ENCODE assay signal across 33 cellular contexts in the genomic region with DNA sequence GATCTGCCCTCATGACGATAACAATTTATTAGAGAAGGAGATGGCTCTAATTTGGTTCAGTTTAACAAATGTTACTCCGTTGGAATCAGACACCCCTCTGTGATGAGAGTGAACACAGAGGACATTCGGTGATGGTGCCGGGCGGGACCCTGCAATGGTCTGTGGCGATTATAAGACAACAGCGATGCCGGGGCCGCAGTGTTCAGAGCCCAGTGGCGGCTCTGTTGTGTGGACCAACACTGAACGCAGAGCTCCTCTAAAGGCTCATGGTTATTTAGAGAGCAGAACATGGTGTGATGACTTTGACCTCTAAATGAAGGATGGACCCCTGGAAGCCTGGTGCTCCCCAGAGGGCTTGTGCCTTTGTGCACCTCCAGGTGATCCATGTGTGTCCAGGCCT. TPM values are rescaled to one million over a fixed set of nuclear protein-coding genes. Genes with fewer than 3 reads are reported as not detected.
"Had no signal": no experiment of that assay in that cellular context is flagged by ENCODE, and none has a peak within 500 bp of the region (broad histone marks: within the 10 kb centered on the region; RNA-seq: fewer than 3 reads in every experiment).

No MANE protein-coding gene starts in this region.

- H3K36me3 Mint-ChIP-seq: natural killer cell treated with Interleukin-12 subunit alpha and Interleukin-12 subunit beta and Interleukin-15 and Interleukin-18, amount 100 ng/mL, for 72 hours; stimulated activated memory B cell treated with anti-CD40 and anti-IgM and Interleukin-4, amounts not matched to agents 10 μg/mL and 1 μg/mL and 100 μg/mL, for 72 hours; type B pancreatic cell had no signal

- H3K4me1 ChIP-seq: spleen, suprapubic skin, testis, tibial artery, transverse colon, upper lobe of right lung, uterus had no signal

- DNase-seq: naive B cell; naive thymus-derived CD8-positive, alpha-beta T cell; nephron progenitor cell; nucleus accumbens; pancreas; psoas muscle; spleen; stimulated activated CD4-positive, alpha-beta T cell treated with anti-CD3 and anti-CD28 coated beads, Interleukin-12 subunit alpha, Interleukin-12 subunit beta, amount 100 ng/mL, for 4 hours; stimulated activated CD4-positive, alpha-beta T cell treated with anti-CD3 and anti-CD28 coated beads, Interleukin-1b, Interleukin-23, amount 100 ng/mL, for 48 hours; stimulated activated CD4-positive, alpha-beta T cell treated with anti-CD3 and anti-CD28 coated beads, Interleukin-4, amount 100 ng/mL, for 1 hour; stimulated activated CD4-positive, alpha-beta T cell treated with anti-CD3 and anti-CD28 coated beads, Interleukin-4, amount 100 ng/mL, for 4 hours; stimulated activated CD8-positive, alpha-beta memory T cell treated with anti-CD3 and anti-CD28 coated beads, Interleukin-4, amount 100 ng/mL, for 48 hours; stimulated activated naive CD4-positive, alpha-beta T cell; stimulated activated naive CD8-positive, alpha-beta T cell treated with anti-CD3 and anti-CD28 coated beads, Interleukin-15, amount 100 ng/mL, for 72 hours; stimulated activated naive CD8-positive, alpha-beta T cell treated with anti-CD3 and anti-CD28 coated beads, Interleukin-15, Interleukin-2, amounts not matched to agents 100 U/mL and 50 U/mL, for 24 hours; substantia nigra; testis; transverse colon; upper lobe of right lung; uterus had no signal

- ATAC-seq: naive thymus-derived CD8-positive, alpha-beta T cell; natural killer cell treated with Interleukin-12 subunit alpha and Interleukin-12 subunit beta and Interleukin-15 and Interleukin-18, amount 100 ng/mL, for 72 hours; pancreas; psoas muscle; stimulated activated memory B cell treated with anti-CD40 and anti-IgM and Interleukin-4, amounts not matched to agents 10 μg/mL and 1 μg/mL and 100 μg/mL, for 72 hours; stimulated activated naive CD8-positive, alpha-beta T cell treated with anti-CD3 and anti-CD28 coated beads, Interleukin-15, amount 100 ng/mL, for 72 hours; stimulated activated naive CD8-positive, alpha-beta T cell treated with anti-CD3 and anti-CD28 coated beads, Interleukin-15, Interleukin-2, amounts not matched to agents 100 U/mL and 50 U/mL, for 24 hours; upper lobe of right lung had no signal

- H3K27ac Mint-ChIP-seq: naive B cell; naive thymus-derived CD8-positive, alpha-beta T cell; natural killer cell treated with Interleukin-12 subunit alpha and Interleukin-12 subunit beta and Interleukin-15 and Interleukin-18, amount 100 ng/mL, for 72 hours; nephron progenitor cell; progenitor cell of endocrine pancreas; stimulated activated memory B cell treated with anti-CD40 and anti-IgM and Interleukin-4, amounts not matched to agents 10 μg/mL and 1 μg/mL and 100 μg/mL, for 72 hours; stimulated activated naive CD8-positive, alpha-beta T cell treated with anti-CD3 and anti-CD28 coated beads, Interleukin-15, amount 100 ng/mL, for 72 hours; type B pancreatic cell had no signal

- H3K4me3 ChIP-seq: pancreas, psoas muscle, right lobe of liver, skin epidermis, smooth muscle cell, spleen, suprapubic skin, testis, tibial artery, transverse colon, upper lobe of right lung, uterus had no signal

- H3K9me3 Mint-ChIP-seq: natural killer cell treated with Interleukin-12 subunit alpha and Interleukin-12 subunit beta and Interleukin-15 and Interleukin-18, amount 100 ng/mL, for 72 hours; nephron progenitor cell; neural crest cell; stimulated activated naive CD8-positive, alpha-beta T cell treated with anti-CD3 and anti-CD28 coated beads, Interleukin-15, amount 100 ng/mL, for 72 hours; type B pancreatic cell had no signal

- H3K9me3 ChIP-seq: neutrophil, pancreas, right lobe of liver, suprapubic skin, testis, tibial artery, transverse colon, upper lobe of right lung, uterus had no signal

- H3K4me3 Mint-ChIP-seq: naive B cell; naive thymus-derived CD8-positive, alpha-beta T cell; natural killer cell treated with Interleukin-12 subunit alpha and Interleukin-12 subunit beta and Interleukin-15 and Interleukin-18, amount 100 ng/mL, for 72 hours; nephron progenitor cell; neural crest cell; stimulated activated memory B cell treated with anti-CD40 and anti-IgM and Interleukin-4, amounts not matched to agents 10 μg/mL and 1 μg/mL and 100 μg/mL, for 72 hours; stimulated activated naive CD8-positive, alpha-beta T cell treated with anti-CD3 and anti-CD28 coated beads, Interleukin-15, amount 100 ng/mL, for 72 hours; type B pancreatic cell had no signal

- H3K4me1 Mint-ChIP-seq: naive B cell; stimulated activated memory B cell treated with anti-CD40 and anti-IgM and Interleukin-4, amounts not matched to agents 10 μg/mL and 1 μg/mL and 100 μg/mL, for 72 hours; stimulated activated naive CD8-positive, alpha-beta T cell treated with anti-CD3 and anti-CD28 coated beads, Interleukin-15, amount 100 ng/mL, for 72 hours had no signal

- H3K36me3 ChIP-seq: neutrophil, pancreas, right lobe of liver, spleen, suprapubic skin, tibial artery, transverse colon, upper lobe of right lung, uterus had no signal

- H3K27me3 ChIP-seq: pancreas, right lobe of liver, testis, tibial artery, transverse colon, uterus had no signal

- H3K27ac ChIP-seq: neutrophil, pancreas, psoas muscle, right lobe of liver, skin epidermis, spleen, suprapubic skin, testis, tibial artery, transverse colon, upper lobe of right lung, uterus had no signal

RNA-seq across cellular contexts. Expression of gene UBE2QL1, which starts 21.2 kb away (rescaled TPM):
- total RNA-seq: naive thymus-derived CD8-positive, alpha-beta T cell; natural killer cell treated with Interleukin-12 subunit alpha and Interleukin-12 subunit beta and Interleukin-15 and Interleukin-18, amount 100 ng/mL, for 72 hours; osteocyte; renal cortical epithelial cell; upper lobe of right lung had no signal
- polyA plus RNA-seq: naive thymus-derived CD8-positive, alpha-beta T cell had no signal
